In genomic region chr12:3747976-3748619, GRCh38 we compare ENCODE assay signal across 16 cellular contexts. TPM values are rescaled to one million over a fixed set of nuclear protein-coding genes. Genes with fewer than 3 reads are reported as not detected.
A peak's percentile ranks its signal among the peaks of the same experiment; 100 is the strongest.
DNase-seq lines count a peak whose midpoint lies in the region; TF ChIP-seq lines count a peak whose summit lies in the region.
"Had no signal": no experiment of that assay in that cellular context is flagged by ENCODE, and none has a peak within 500 bp of the region (broad histone marks: within the 10 kb centered on the region; RNA-seq: fewer than 3 reads in every experiment).

No MANE protein-coding gene starts in this region.

- peaks cover 6% of the 10 kb centered on the region; the same call in 1 of the 2 replicates for H3F3A ChIP-seq in Loucy (ENCODE audit: low read depth)

- H3K9me3 ChIP-seq in mammary epithelial cell (replicated peaks; ENCODE audit: insufficient read depth, low read length) (peaks cover 2% of the 10 kb centered on the region), Loucy (ENCODE audit: insufficient read depth, low read depth, low read length) (no peaks in the 10 kb centered on the region), endodermal cell (ENCODE audit: control insufficient read depth, low read length) (no peaks in the 10 kb centered on the region)

- H3K36me3 Mint-ChIP-seq in endodermal cell (ENCODE audit: low read depth), result no peaks in the 10 kb centered on the region
- peaks cover 10% of the 10 kb centered on the region for H3K36me3 Mint-ChIP-seq in type B pancreatic cell

- H3K36me3 ChIP-seq in mammary epithelial cell (ENCODE audit: insufficient read depth, low read length) (no peaks in the 10 kb centered on the region), Loucy (ENCODE audit: insufficient read depth, low read length) (peaks cover 3% of the 10 kb centered on the region; the same call in 1 of the 2 replicates), endodermal cell (ENCODE audit: control insufficient read depth, insufficient read depth, low read length) (no peaks in the 10 kb centered on the region)

- H3K27me3 ChIP-seq in mammary epithelial cell (ENCODE audit: insufficient read depth, low read length) (no peaks in the 10 kb centered on the region), Loucy (ENCODE audit: insufficient read depth, low read length, poor library complexity, severe bottlenecking) (no peaks in the 10 kb centered on the region), endodermal cell (ENCODE audit: control insufficient read depth, insufficient read depth, low read length, poor library complexity, severe bottlenecking) (peaks cover 31% of the 10 kb centered on the region)

- H3K27ac ChIP-seq in mammary epithelial cell (ENCODE audit: insufficient read depth, low read depth, low read length), result no peak overlapping the region
- H3K27ac ChIP-seq in endodermal cell (ENCODE audit: low read depth, low read length), result no peak overlapping the region

- H3K9ac ChIP-seq in mammary epithelial cell (ENCODE audit: insufficient read depth, low read length) (no peak overlapping the region), Loucy (ENCODE audit: low read depth, low read length, poor library complexity, severe bottlenecking) (no peak overlapping the region), endodermal cell (ENCODE audit: extremely low read depth, low read length, poor library complexity, severe bottlenecking) (no peak overlapping the region)

- 19% methylated on average over 5 of the region's 5 CpGs for WGBS in mammary epithelial cell (ENCODE audit: low coverage, missing lambda C conversion rate)
- WGBS in endodermal cell (ENCODE audit: insufficient coverage in 1 of 2, insufficient read length in 1 of 2), 2 experiments, result 82 to 96% methylated on average over 3 to 5 of the region's 5 CpGs

- H2AFZ ChIP-seq in mammary epithelial cell (ENCODE audit: low read depth, low read length) (no peak overlapping the region), Loucy (ENCODE audit: low read length) (no peak overlapping the region)

- H3K4me1 ChIP-seq in mammary epithelial cell (ENCODE audit: insufficient read depth, low read length) (peaks cover 4% of the 10 kb centered on the region), Loucy (ENCODE audit: insufficient read depth, low read length, poor library complexity, severe bottlenecking) (peaks cover 30% of the 10 kb centered on the region), endodermal cell (ENCODE audit: control insufficient read depth, insufficient read depth, low read length) (no peaks in the 10 kb centered on the region)

- H3K27me3 Mint-ChIP-seq in endodermal cell (ENCODE audit: insufficient read depth), result peaks cover 32% of the 10 kb centered on the region
- peaks cover 35% of the 10 kb centered on the region for H3K27me3 Mint-ChIP-seq in type B pancreatic cell
- H3K27me3 Mint-ChIP-seq: central memory CD8-positive, alpha-beta T cell; naive B cell had no signal

- peak; percentile 37 to 86 for DNase-seq in T47D (ENCODE audit: low read depth in 1 of 2, low spot score in 1 of 2)
- DNase-seq in mammary epithelial cell, result no peak
- peak; percentile 14 for DNase-seq in endodermal cell
- peak; percentile 18 for DNase-seq in type B pancreatic cell (ENCODE audit: extremely low spot score, unreplicated experiment)
- no peak for DNase-seq in NCI-H510A treated with DMSO at 0.1 percent for 48 hours (lab: John Stamatoyannopoulos, UW)
- DNase-seq in superior temporal gyrus (ENCODE audit: extremely low spot score), result no peak
- DNase-seq: amygdala; effector CD8-positive, alpha-beta T cell; naive B cell; NCI-H1092 treated with DMSO at 0.1 percent for 48 hours; NCI-H2171 treated with DMSO at 0.1 percent for 48 hours; NK-92 treated with Interleukin-12 subunit alpha and Interleukin-12 subunit beta, amount 100 ng/mL, for 24 hours; RPMI8226; stimulated activated CD8-positive, alpha-beta memory T cell treated with anti-CD3 and anti-CD28 coated beads, Interleukin-4, amount 100 ng/mL, for 48 hours had no signal

- TF ChIP-seq CTCF in mammary epithelial cell (conservative IDR thresholded peaks at IDR 0.05 in 1 of 2, IDR thresholded peaks at IDR 0.05 in 1 of 2; ENCODE audit: extremely low read depth in 1 of 2, insufficient read depth in 1 of 2, low read depth in 1 of 2, low read length in 2 of 2) (no peak), Loucy (conservative IDR thresholded peaks at IDR 0.05; ENCODE audit: low read length) (no peak), endodermal cell (conservative IDR thresholded peaks at IDR 0.05) (no peak), type B pancreatic cell (conservative IDR thresholded peaks at IDR 0.05) (no peak)

- H3K27ac Mint-ChIP-seq in endodermal cell (no peak overlapping the region), type B pancreatic cell (no peak overlapping the region)

- intact Hi-C loops in mammary epithelial cell (cut with micrococcal nuclease), result no loop called here

- no peaks in the 10 kb centered on the region for H3K9me2 ChIP-seq in Loucy (replicated peaks; ENCODE audit: low read depth, low read length)

- H4K20me1 ChIP-seq in mammary epithelial cell (ENCODE audit: insufficient read depth, low read length) (no peaks in the 10 kb centered on the region), Loucy (ENCODE audit: insufficient read depth, low read length, poor library complexity, severe bottlenecking) (peaks cover 11% of the 10 kb centered on the region)

- in situ Hi-C loops in T47D (cut with HindIII; ENCODE audit: low pct_unique_long_range_greater_than_20kb, low sequenced_read_pairs), result no loop called here
- in situ Hi-C loops in mammary epithelial cell (cut with MboI; ENCODE audit: low sequenced_read_pairs in 2 of 2), result no loop called here

- H3K4me1 Mint-ChIP-seq in endodermal cell (peaks cover 4% of the 10 kb centered on the region), type B pancreatic cell (ENCODE audit: unreplicated experiment) (peaks cover 4% of the 10 kb centered on the region)

- dilution Hi-C loops in mammary epithelial cell (cut with HindIII; ENCODE audit: low sequenced_read_pairs), result loop anchor here (5.0 kb wide), 1 partner anchor 61 kb away; no protein-coding TSS in a partner anchor

- H3K79me2 ChIP-seq in mammary epithelial cell (ENCODE audit: insufficient read depth, low read length) (no peaks in the 10 kb centered on the region), Loucy (ENCODE audit: insufficient read depth, low read length) (peaks cover 55% of the 10 kb centered on the region)

- H3K4me3 Mint-ChIP-seq in endodermal cell (no peak overlapping the region), type B pancreatic cell (no peak overlapping the region)
- H3K4me3 Mint-ChIP-seq: central memory CD8-positive, alpha-beta T cell; naive B cell had no signal

- peaks cover 7% of the 10 kb centered on the region for H3K9me3 Mint-ChIP-seq in endodermal cell
- H3K9me3 Mint-ChIP-seq in type B pancreatic cell, result no peaks in the 10 kb centered on the region
- H3K9me3 Mint-ChIP-seq: central memory CD8-positive, alpha-beta T cell had no signal

- H3K4me2 ChIP-seq in mammary epithelial cell (ENCODE audit: insufficient read depth, low read depth, low read length) (no peak overlapping the region), Loucy (ENCODE audit: low read depth, low read length, poor library complexity, severe bottlenecking) (peak overlapping the region; percentile 30)

- H3K4me3 ChIP-seq in mammary epithelial cell (replicated peaks in 1 of 3; ENCODE audit: insufficient read depth in 1 of 3, low read depth in 2 of 3, low read length in 3 of 3), result no peak overlapping the region
- no peak overlapping the region for H3K4me3 ChIP-seq in Loucy (ENCODE audit: low read length, poor library complexity, severe bottlenecking)
- no peak overlapping the region for H3K4me3 ChIP-seq in endodermal cell (ENCODE audit: low read length)

- CTCF ChIA-PET in mammary epithelial cell (lab: Charles Lee; ENCODE audit: low non-redundant PET), result no interaction called here

- BruUV-seq in mammary epithelial cell (replicated peaks; lab: Mats Ljungman, UMichigan), result no TSS peak

RNA-seq across cellular contexts. Expression of gene CRACR2A, which starts 4.8 kb away (rescaled TPM):
- total RNA-seq in mammary epithelial cell, result under 1 TPM in 1 of 2 donors, not detected in 1; 0.17 TPM
- polyA plus RNA-seq in mammary epithelial cell, result 0.10 TPM
- polyA minus RNA-seq in mammary epithelial cell, result not detected
- 1 to 10 TPM; 1.1 to 4.7 TPM for total RNA-seq in endodermal cell
- 1.1 TPM for polyA plus RNA-seq in endodermal cell (2013, experiment 1 of 2)
- 1.3 TPM for polyA plus RNA-seq in endodermal cell (2013, experiment 2 of 2)
- total RNA-seq in type B pancreatic cell (ENCODE audit: low replicate concordance), result 1.9 and 2.7 TPM in 2 replicates

Comparison
In these comparisons a context has a peak if more than half of its experiments do, and no peak if none do; other contexts are left out.
1. DNase-seq: peak in T47D (2 of 2), endodermal cell (single experiment) and type B pancreatic cell (single experiment); none in mammary epithelial cell (single experiment), NCI-H510A treated with DMSO at 0.1 percent for 48 hours (single experiment) and superior temporal gyrus (single experiment).